Comparison of ENCODE assay signal across 13 cellular contexts in genomic region chr5:120466337-120467006, GRCh38. TPM values are rescaled to one million over a fixed set of nuclear protein-coding genes. Genes with fewer than 3 reads are reported as not detected.
DNase-seq lines count a peak whose midpoint lies in the region; ATAC-seq and TF ChIP-seq lines count a peak whose summit lies in the region.
"Had no signal": no experiment of that assay in that cellular context is flagged by ENCODE, and none has a peak within 500 bp of the region (broad histone marks: within the 10 kb centered on the region; RNA-seq: fewer than 3 reads in every experiment).

No MANE protein-coding gene starts in this region.

- no peaks in the 10 kb centered on the region for H3K4me1 ChIP-seq in HUES64 (ENCODE audit: insufficient read depth, low read length)

- H3F3A ChIP-seq in neural cell (ENCODE audit: insufficient read depth, low read length, poor library complexity, severe bottlenecking): no peaks in the 10 kb centered on the region

- no peaks in the 10 kb centered on the region for H4K20me1 ChIP-seq in neural cell (ENCODE audit: insufficient read depth)

- H3K36me3 ChIP-seq in HUES64 (ENCODE audit: insufficient read depth, low read length): no peaks in the 10 kb centered on the region
- H3K36me3 ChIP-seq in neural cell (ENCODE audit: insufficient read depth, low read length): no peaks in the 10 kb centered on the region

- H3K9ac ChIP-seq in HUES64 (ENCODE audit: low read depth, low read length) (no peak overlapping the region), neural cell (ENCODE audit: low read length) (no peak overlapping the region)

- H2AFZ ChIP-seq in neural cell (ENCODE audit: low read depth, low read length): no peak overlapping the region

- H3K4me3 ChIP-seq in HUES64 (ENCODE audit: low read length): peak overlapping the region; percentile 68; the same call in 1 of the 2 replicates
- H3K4me3 ChIP-seq in coronary artery: peak overlapping the region; percentile 77
- H3K4me3 ChIP-seq in neural cell (ENCODE audit: low read length): peak overlapping the region; percentile 77

- no peak for TF ChIP-seq EP300 in neural cell (conservative IDR thresholded peaks at IDR 0.05; ENCODE audit: poor library complexity, severe bottlenecking)

- no peak for ATAC-seq in omental fat pad (ENCODE audit: low FRiP score)
- ATAC-seq: stimulated activated naive B cell treated with anti-CD40 and anti-IgM and Interleukin-4, amounts not matched to agents 10 μg/mL and 1 μg/mL and 100 μg/mL, for 72 hours had no signal

- DNase-seq in coronary artery (ENCODE audit: low spot score): no peak
- no peak for DNase-seq in activated T-cell treated with anti-CD3 and anti-CD28 coated beads, Interleukin-2, amount 50 U/mL, for 1 hour
- DNase-seq in omental fat pad (ENCODE audit: low spot score): no peak
- DNase-seq in iPS-NIHi7 (ENCODE audit: extremely low spot score): no peak
- no peak for DNase-seq in anterior cingulate cortex (lab: John Stamatoyannopoulos, UW)
- DNase-seq: activated CD4-positive, alpha-beta T cell treated with anti-CD3 and anti-CD28 coated beads, Interleukin-2, amount 10 ng/mL, durations not matched to agents 24 days and 14 days; activated gamma-delta T cell treated with Interleukin-2 at 50 U/mL for 16 hours; NCI-H1436; stimulated activated naive B cell treated with anti-CD40 and anti-IgM and Interleukin-4, amounts not matched to agents 10 μg/mL and 1 μg/mL and 100 μg/mL, for 72 hours had no signal

- 88% methylated on average over 4 of the region's 4 CpGs for WGBS in HUES64

- H3K79me2 ChIP-seq in neural cell (replicated peaks; ENCODE audit: insufficient read depth, low read length): no peaks in the 10 kb centered on the region

- TF ChIP-seq CTCF in 22Rv1 (IDR thresholded peaks at IDR 0.05): no peak
- TF ChIP-seq CTCF in coronary artery (IDR thresholded peaks at IDR 0.05): no peak
- no peak for TF ChIP-seq CTCF in neural cell (IDR thresholded peaks at IDR 0.05; ENCODE audit: poor library complexity, severe bottlenecking)
- no peak for TF ChIP-seq CTCF in omental fat pad (IDR thresholded peaks at IDR 0.05)

- no peak overlapping the region for H3K4me2 ChIP-seq in neural cell (ENCODE audit: low read length)

- H3K27me3 ChIP-seq in HUES64 (ENCODE audit: insufficient read depth, low read length) (peaks cover 57% of the 10 kb centered on the region), neural cell (ENCODE audit: insufficient read depth, low read depth, low read length) (peaks cover 28% of the 10 kb centered on the region)

- H3K27ac ChIP-seq in 22Rv1: peak overlapping the region; percentile 74
- H3K27ac ChIP-seq in HUES64 (ENCODE audit: low read depth, low read length): no peak overlapping the region
- peak overlapping the region; percentile 64 to 91 for H3K27ac ChIP-seq in coronary artery
- no peak overlapping the region for H3K27ac ChIP-seq in neural cell (ENCODE audit: low read length)
- H3K27ac ChIP-seq: SK-N-MC had no signal

- H3K9me2 ChIP-seq in neural cell (ENCODE audit: insufficient read depth, low read length): no peaks in the 10 kb centered on the region

- H3K9me3 ChIP-seq in HUES64 (ENCODE audit: insufficient read depth, low read depth, low read length): no peaks in the 10 kb centered on the region
- no peaks in the 10 kb centered on the region for H3K9me3 ChIP-seq in neural cell (ENCODE audit: low read length)

- no peak for TF ChIP-seq RAD21 in neural cell (conservative IDR thresholded peaks at IDR 0.05)

TF ChIP-seq in neural cell, 6 proteins besides CTCF, POLR2A, EP300 and RAD21:
- TF ChIP-seq REST (IDR thresholded peaks at IDR 0.05; ENCODE audit: borderline replicate concordance) (no peak), EZH2 (IDR thresholded peaks at IDR 0.05; ENCODE audit: borderline replicate concordance, insufficient read depth, low read length, poor library complexity, severe bottlenecking) (no peak), MXI1 (conservative IDR thresholded peaks at IDR 0.05; ENCODE audit: poor library complexity, severe bottlenecking) (no peak), POLR2AphosphoS5 (IDR thresholded peaks at IDR 0.05) (no peak), TAF1 (IDR thresholded peaks at IDR 0.05; ENCODE audit: low read depth) (no peak), SMC3 (conservative IDR thresholded peaks at IDR 0.05; ENCODE audit: poor library complexity) (no peak)
TF ChIP-seq in neural cell: peak in this region for 0.

RNA-seq across cellular contexts. Expression of gene PRR16, which starts 2.4 kb away (rescaled TPM):
- polyA plus RNA-seq in HUES64 (2013, experiment 1 of 2): 0.30 TPM
- polyA plus RNA-seq in HUES64 (2013, experiment 2 of 2): 0.38 TPM
- polyA plus RNA-seq in neural cell: 1.6 and 1.7 TPM in 2 replicates
- polyA minus RNA-seq in neural cell: 0.73 and 1.5 TPM in 2 replicates
- total RNA-seq in omental fat pad: 1 to 10 TPM; 1.9 to 8.4 (median 2.7) TPM
- total RNA-seq: activated CD4-positive, alpha-beta T cell treated with anti-CD3 and anti-CD28 coated beads, Interleukin-2, amount 10 ng/mL, durations not matched to agents 24 days and 14 days had no signal

Comparison
In these comparisons a context has a peak if more than half of its experiments do, and no peak if none do; other contexts are left out.
1. H3K27ac ChIP-seq: peak in 22Rv1 (single experiment) and coronary artery (2 of 2); none in HUES64 (single experiment) and neural cell (single experiment).
2. Peak in every context shown above with its lines, with median percentiles within 50 percentile points of each other: H3K4me3 ChIP-seq.